Comparison of ENCODE assay signal across 8 cellular contexts in the genomic region with DNA sequence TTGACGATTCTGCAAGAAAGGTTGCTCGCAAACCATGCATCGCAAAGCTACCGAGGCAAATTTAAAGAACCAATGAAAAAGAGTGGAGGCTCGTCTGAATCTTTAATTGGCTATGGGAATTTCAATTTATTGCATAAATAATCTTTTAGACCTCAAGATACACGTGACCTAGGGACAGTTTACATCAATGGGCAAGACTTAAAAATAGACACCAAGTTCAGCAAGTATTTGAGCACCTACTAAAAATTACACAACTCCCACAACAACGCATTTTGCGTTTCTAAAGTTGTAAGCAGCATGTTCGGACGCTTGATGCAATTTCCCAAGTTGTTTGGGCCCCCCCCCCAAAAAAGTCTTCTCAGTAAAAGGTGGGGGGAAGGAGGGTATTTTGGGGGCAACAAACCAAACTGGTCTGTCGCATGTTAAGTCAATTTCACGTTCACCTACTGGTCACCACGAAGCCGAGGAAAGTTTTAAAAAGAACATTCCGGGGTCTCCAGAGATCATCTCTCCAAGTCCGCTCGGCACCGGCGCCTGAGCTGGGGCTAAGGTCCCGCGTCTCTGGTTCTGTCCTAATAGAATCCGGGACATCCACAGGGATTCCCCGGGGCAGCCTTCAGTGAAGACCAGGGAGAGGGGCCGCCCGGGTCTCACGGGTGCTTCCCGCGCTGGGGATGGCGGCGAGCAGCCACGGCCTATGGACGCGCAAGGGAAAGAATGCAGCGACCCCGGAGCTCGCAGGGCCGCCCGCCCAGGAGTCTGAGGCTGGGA. TPM values are rescaled to one million over a fixed set of nuclear protein-coding genes. Genes with fewer than 3 reads are reported as not detected.
DNase-seq lines count a peak whose midpoint lies in the region; ATAC-seq and TF ChIP-seq lines count a peak whose summit lies in the region.

No MANE protein-coding gene starts in this region.

- TF ChIP-seq CTCF in BJ (IDR thresholded peaks at IDR 0.05; ENCODE audit: insufficient read depth, low read depth, low read length), result no peak
- no peak for TF ChIP-seq CTCF in left ventricle myocardium inferior (IDR thresholded peaks at IDR 0.05; ENCODE audit: borderline replicate concordance)
- no peak for TF ChIP-seq CTCF in sigmoid colon (IDR thresholded peaks at IDR 0.05)

- H3K36me3 Mint-ChIP-seq in activated naive CD8-positive, alpha-beta T cell, result peaks cover 32% of the 10 kb centered on the region

- H3K4me3 ChIP-seq in BJ (ENCODE audit: low read depth, low read length) (peak overlapping the region; percentile 84), MG63 (peak overlapping the region; percentile 96), left ventricle myocardium inferior (peak overlapping the region; percentile 95), sigmoid colon (peak overlapping the region; percentile 55 to 95 (median 83))

- ATAC-seq in GM21381 (IDR thresholded peaks at IDR 0.05; ENCODE audit: unreplicated experiment), result peak; percentile 5
- no peak for ATAC-seq in HG03520 (IDR thresholded peaks at IDR 0.05; ENCODE audit: unreplicated experiment)

- WGBS in sigmoid colon, 2 donors, result 0 to 1% methylated on average over 38 of the region's 38 CpGs

- no peaks in the 10 kb centered on the region for H3K36me3 ChIP-seq in BJ (ENCODE audit: control insufficient read depth, insufficient read depth, low read length)
- peaks cover 58% of the 10 kb centered on the region for H3K36me3 ChIP-seq in MG63
- no peaks in the 10 kb centered on the region for H3K36me3 ChIP-seq in left ventricle myocardium inferior
- H3K36me3 ChIP-seq in sigmoid colon, result no peaks in the 10 kb centered on the region

- intact Hi-C loops in left ventricle myocardium inferior (cut with micrococcal nuclease) (no loop called here), sigmoid colon (cut with DNase I) (loop anchor here (5.0 kb wide), 2 partner anchors 170 to 435 kb away; partner anchors contain the start of genes BFSP1, KAT14 and PET117)

- H3K27ac ChIP-seq in left ventricle myocardium inferior (replicated peaks) (peak overlapping the region; percentile 99), sigmoid colon (peak overlapping the region; percentile 94 to 97 (median 96))

- POLR2A ChIA-PET in BJ (lab: Charles Lee), result interaction anchor here (0.6 kb wide), 1 partner anchor 21 kb away, joined by 3 read pairs; no protein-coding TSS in a partner anchor

- no peak for DNase-seq in BJ (ENCODE audit: low read depth)
- peak; percentile 6 for DNase-seq in MG63
- no peak for DNase-seq in left ventricle myocardium inferior
- DNase-seq in sigmoid colon, result no peak
- no peak for DNase-seq in stimulated activated CD4-positive, alpha-beta T cell treated with anti-CD3 and anti-CD28 coated beads, Interleukin-2, amount 100 ng/mL, for 48 hours

- peaks cover 68% of the 10 kb centered on the region for H3K4me1 Mint-ChIP-seq in activated naive CD8-positive, alpha-beta T cell (ENCODE audit: low read depth)

- no peak for TF ChIP-seq POLR2A in sigmoid colon (IDR thresholded peaks at IDR 0.05)

- H3K27me3 ChIP-seq in BJ (ENCODE audit: control insufficient read depth, insufficient read depth, low read length) (no peaks in the 10 kb centered on the region), MG63 (no peaks in the 10 kb centered on the region), left ventricle myocardium inferior (ENCODE audit: low read depth) (no peaks in the 10 kb centered on the region), sigmoid colon (no peaks in the 10 kb centered on the region)

- CTCF ChIA-PET in BJ (lab: Yijun Ruan, JAX), result interaction anchor here (1.1 to 1.9 kb wide), 3 partner anchors 9 to 30 kb away, joined by 3 to 7 read pairs (median 3); no protein-coding TSS in a partner anchor

- no peaks in the 10 kb centered on the region for H3K27me3 Mint-ChIP-seq in activated naive CD8-positive, alpha-beta T cell

- peak overlapping the region; percentile 96 for H3K4me3 Mint-ChIP-seq in activated naive CD8-positive, alpha-beta T cell

- H3K9me3 Mint-ChIP-seq in activated naive CD8-positive, alpha-beta T cell (ENCODE audit: low read depth), result no peaks in the 10 kb centered on the region

- H3K9me3 ChIP-seq in MG63 (no peaks in the 10 kb centered on the region), left ventricle myocardium inferior (replicated peaks) (no peaks in the 10 kb centered on the region), sigmoid colon (no peaks in the 10 kb centered on the region)

- H3K27ac Mint-ChIP-seq in activated naive CD8-positive, alpha-beta T cell, result peak overlapping the region; percentile 97

- peaks cover 93% of the 10 kb centered on the region for H3K4me1 ChIP-seq in left ventricle myocardium inferior
- H3K4me1 ChIP-seq in sigmoid colon, result peaks cover 0 to 79% (median 67%) of the 10 kb centered on the region in 4 donors

- TF ChIP-seq EP300 in sigmoid colon (IDR thresholded peaks at IDR 0.05), result no peak

RNA-seq across cellular contexts. Expression of gene SNX5, which starts 0.8 kb away (rescaled TPM):
- polyA plus RNA-seq in BJ (2011; rRNA removed) (52.7 and 91.1 TPM in 2 replicates), sigmoid colon (10 to 100 TPM; 88.7 to 98.5 (median 89.9) TPM)
- polyA minus RNA-seq in BJ (2011; rRNA and poly(A)+ RNA removed), result 48.5 and 66.6 TPM in 2 replicates
- total RNA-seq in MG63 (2014; rRNA removed; shearing (Covaris generic); ENCODE audit: low replicate concordance), result 78.5 and 99.6 TPM in 2 replicates
- total RNA-seq in left ventricle myocardium inferior (46.3 TPM), sigmoid colon (10 to 100 TPM; 69.0 to 79.5 (median 72.5) TPM)

RNA-seq across cellular contexts. Expression of gene MGME1, which starts 1.0 kb away (rescaled TPM):
- polyA plus RNA-seq in BJ (2011; rRNA removed) (7.2 and 10.0 TPM in 2 replicates), sigmoid colon (10 to 100 TPM; 14.8 to 17.4 (median 16.9) TPM)
- polyA minus RNA-seq in BJ (2011; rRNA and poly(A)+ RNA removed), result 5.6 and 7.1 TPM in 2 replicates
- 20.6 and 23.5 TPM in 2 replicates for total RNA-seq in MG63 (2014; rRNA removed; shearing (Covaris generic); ENCODE audit: low replicate concordance)
- total RNA-seq in left ventricle myocardium inferior (13.6 TPM), sigmoid colon (10 to 100 TPM in 2 of 4 donors, 1 to 10 TPM in 2; 5.0 to 15.8 (median 10.8) TPM)
